22 cellular contexts compared by ENCODE assay signal in the genomic region with DNA sequence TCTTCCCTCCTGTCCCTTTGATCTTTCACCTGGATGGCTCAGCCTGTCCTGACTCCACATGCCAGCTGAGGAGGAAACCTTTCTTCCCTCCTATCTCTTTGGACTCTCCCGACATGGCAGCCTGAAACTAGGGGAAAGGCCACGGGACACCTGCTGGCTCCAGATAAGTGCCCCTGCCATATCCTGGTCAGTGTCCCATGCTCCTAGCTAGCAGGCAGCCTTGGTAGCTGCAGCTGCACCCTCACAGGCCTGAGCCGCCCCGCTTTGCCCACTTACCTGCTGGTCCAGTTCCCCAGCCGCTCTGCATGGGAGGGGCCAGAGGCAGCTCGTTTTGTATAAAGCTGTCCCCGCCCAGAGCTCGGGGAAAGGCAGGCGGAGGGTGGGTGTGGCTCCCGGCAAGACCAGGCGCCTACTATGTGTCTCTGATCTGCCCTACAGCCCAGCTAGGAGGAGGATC. TPM values are rescaled to one million over a fixed set of nuclear protein-coding genes. Genes with fewer than 3 reads are reported as not detected.
DNase-seq lines count a peak whose midpoint lies in the region; ATAC-seq, FAIRE-seq and TF ChIP-seq lines count a peak whose summit lies in the region.
"Had no signal": no experiment of that assay in that cellular context is flagged by ENCODE, and none has a peak within 500 bp of the region (broad histone marks: within the 10 kb centered on the region; RNA-seq: fewer than 3 reads in every experiment).

No MANE protein-coding gene starts in this region.

- H3K4me1 ChIP-seq in right atrium auricular region = peaks cover 0 to 10% of the 10 kb centered on the region in 2 donors
- no peaks in the 10 kb centered on the region for H3K4me1 ChIP-seq in upper lobe of left lung
- H3K4me1 ChIP-seq: psoas muscle, vagina had no signal

- no peak for TF ChIP-seq CTCF in right atrium auricular region (IDR thresholded peaks at IDR 0.05)
- no peak for TF ChIP-seq CTCF in bronchial epithelial cell (IDR thresholded peaks at IDR 0.05; ENCODE audit: insufficient read depth, low read length, severe bottlenecking)
- TF ChIP-seq CTCF in upper lobe of left lung (IDR thresholded peaks at IDR 0.05) = no peak

- DNase-seq in Right ventricle myocardium inferior (ENCODE audit: missing footprints) = peak; percentile 71
- no peak for DNase-seq in right atrium auricular region (ENCODE audit: low spot score)
- peak; percentile 6 for DNase-seq in bronchial epithelial cell (ENCODE audit: low read depth)
- DNase-seq in iPS-NIHi11 (ENCODE audit: low spot score) = peak; percentile 77
- DNase-seq in upper lobe of left lung = peak; percentile 41 to 57
- DNase-seq in NCI-H1092 treated with DMSO at 0.1 percent for 48 hours (lab: John Stamatoyannopoulos, UW) = no peak
- no peak for DNase-seq in GM19240 (ENCODE audit: insufficient read length, low spot score)
- DNase-seq in NCI-H524 treated with DMSO at 0.1 percent for 48 hours (lab: John Stamatoyannopoulos, UW) = no peak
- DNase-seq: activated CD4-positive, CD25-positive, alpha-beta regulatory T cell; central memory CD4-positive, alpha-beta T cell; DND-41; effector memory CD4-positive, alpha-beta T cell; NCI-H1436; NCI-H524; psoas muscle; stimulated activated naive CD4-positive, alpha-beta T cell had no signal

- FAIRE-seq in bronchial epithelial cell (lab: Jason Lieb, UNC) = no peak
- FAIRE-seq: A549 had no signal

- WGBS in upper lobe of left lung, 2 donors = 55 to 58% methylated on average over 2 to 11 of the region's 11 CpGs

- ATAC-seq in Right ventricle myocardium inferior (peak; percentile 20), upper lobe of left lung (ENCODE audit: low FRiP score in 2 of 2) (peak; percentile 16 to 60)
- ATAC-seq: activated T-helper 17 cell treated with anti-CD3 and anti-CD28 coated beads, Interleukin-2, amount 50 U/mL, for 72 hours; natural killer cell treated with Interleukin-12 subunit alpha and Interleukin-12 subunit beta and Interleukin-15 and Interleukin-18, amount 100 ng/mL, for 72 hours had no signal

- TF ChIP-seq POLR2A in upper lobe of left lung (IDR thresholded peaks at IDR 0.05) = no peak

- H3K36me3 ChIP-seq in right atrium auricular region (no peaks in the 10 kb centered on the region), bronchial epithelial cell (ENCODE audit: control insufficient read depth, insufficient read depth, low read length) (no peaks in the 10 kb centered on the region), upper lobe of left lung (no peaks in the 10 kb centered on the region)
- H3K36me3 ChIP-seq: vagina had no signal

- H3K4me3 ChIP-seq in right atrium auricular region (no peak overlapping the region), bronchial epithelial cell (ENCODE audit: low read depth, low read length) (no peak overlapping the region), upper lobe of left lung (no peak overlapping the region)
- H3K4me3 ChIP-seq: A549, psoas muscle, vagina had no signal

- no peak for TF ChIP-seq EP300 in upper lobe of left lung (IDR thresholded peaks at IDR 0.05)

- intact Hi-C loops in Right ventricle myocardium inferior (cut with DNase I) = no loop called here

- H3K27ac ChIP-seq in right atrium auricular region (no peak overlapping the region), upper lobe of left lung (no peak overlapping the region)
- H3K27ac ChIP-seq: A549, psoas muscle, vagina had no signal

- H3K9me3 ChIP-seq in right atrium auricular region (no peaks in the 10 kb centered on the region), upper lobe of left lung (no peaks in the 10 kb centered on the region)
- H3K9me3 ChIP-seq: psoas muscle, vagina had no signal

- H3K27me3 ChIP-seq in right atrium auricular region = no peaks in the 10 kb centered on the region
- H3K27me3 ChIP-seq in bronchial epithelial cell (ENCODE audit: control insufficient read depth, insufficient read depth, low read length) = no peaks in the 10 kb centered on the region
- no peaks in the 10 kb centered on the region for H3K27me3 ChIP-seq in upper lobe of left lung
- H3K27me3 ChIP-seq: vagina had no signal

RNA-seq across cellular contexts. Expression of a gene that starts 7.4 kb away (rescaled TPM):
- total RNA-seq in Right ventricle myocardium inferior (2.7 TPM), right atrium auricular region (1 to 10 TPM; 1.3 to 2.6 TPM), bronchial epithelial cell (0.26 and 0.53 TPM in 2 replicates), upper lobe of left lung (1 to 10 TPM in 5 of 6 donors, under 1 TPM in 1; 0.89 to 3.5 (median 3.1) TPM)
- total RNA-seq: activated CD8-positive, alpha-beta memory T cell treated with anti-CD3 and anti-CD28 coated beads for 36 hours; activated T-helper 17 cell treated with anti-CD3 and anti-CD28 coated beads, Interleukin-2, amount 50 U/mL, for 72 hours; LHCN-M2; natural killer cell treated with Interleukin-12 subunit alpha and Interleukin-12 subunit beta and Interleukin-15 and Interleukin-18, amount 100 ng/mL, for 72 hours had no signal

RNA-seq across cellular contexts. Expression of a gene that starts 57.8 kb away (rescaled TPM):
- 2.6 TPM for total RNA-seq in Right ventricle myocardium inferior
- 1 to 10 TPM; 5.7 to 5.8 TPM for total RNA-seq in right atrium auricular region
- total RNA-seq in bronchial epithelial cell = 7.1 and 8.3 TPM in 2 replicates
- total RNA-seq in upper lobe of left lung = 10 to 100 TPM; 13.2 to 27.9 (median 19.9) TPM

Comparison
In these comparisons a context has a peak if more than half of its experiments do, and no peak if none do; other contexts are left out.
1. DNase-seq: peak in Right ventricle myocardium inferior (single experiment), bronchial epithelial cell (single experiment), iPS-NIHi11 (single experiment) and upper lobe of left lung (2 of 2); none in right atrium auricular region (single experiment), NCI-H1092 treated with DMSO at 0.1 percent for 48 hours (single experiment), GM19240 (single experiment) and NCI-H524 treated with DMSO at 0.1 percent for 48 hours (single experiment).